8 cellular contexts compared by ENCODE assay signal in genomic region chr2:132257592-132258202, GRCh38.
A peak's percentile ranks its signal among the peaks of the same experiment; 100 is the strongest.
DNase-seq lines count a peak whose midpoint lies in the region; ATAC-seq, FAIRE-seq and TF ChIP-seq lines count a peak whose summit lies in the region.
"Not testable (repeated sequence)": the region's sequence is repeated elsewhere in the genome, so short reads cannot be mapped to it uniquely, and the experiment has no call there.

No MANE protein-coding gene starts in this region.

- in situ Hi-C loops in HepG2 (cut with HindIII; ENCODE audit: extremely low pct_ligation_motif_present, low pct_unique_long_range_greater_than_20kb): not testable (repeated sequence)

- not testable (repeated sequence) for BruUV-seq in HepG2 (replicated peaks; lab: Mats Ljungman, UMichigan)

- H3K4me3 Mint-ChIP-seq in chondrocyte (ENCODE audit: unreplicated experiment): not testable (repeated sequence)
- H3K4me3 Mint-ChIP-seq in glutamatergic neuron (ENCODE audit: unreplicated experiment) (peak overlapping the region; percentile 82), progenitor cell of endocrine pancreas (ENCODE audit: low read depth) (peak overlapping the region; percentile 29)

- peak overlapping the region; percentile 42; the same call in 2 of the 3 replicates for H3K4me2 ChIP-seq in A549
- H3K4me2 ChIP-seq in HepG2 (ENCODE audit: low read depth, low read length): not testable (repeated sequence)

- H3K27me3 ChIP-seq in HepG2 (ENCODE audit: control insufficient read depth in 1 of 2, insufficient read depth in 2 of 2, low read length in 2 of 2): not testable (repeated sequence)
- peaks cover 0 to 12% of the 10 kb centered on the region in 2 donors for H3K27me3 ChIP-seq in stomach smooth muscle (ENCODE audit: control insufficient read depth in 1 of 2, insufficient read depth in 2 of 2, low read length in 2 of 2)

- DNase-seq in A549 (ENCODE audit: low read depth in 1 of 2, low spot score in 1 of 2); GM18507 (ENCODE audit: extremely low spot score, insufficient read length, low read depth); HepG2 (ENCODE audit: low spot score); progenitor cell of endocrine pancreas (ENCODE audit: low spot score, unreplicated experiment): not testable (repeated sequence)
- peak; percentile 55 for DNase-seq in activated effector memory CD4-positive, alpha-beta T cell treated with anti-CD3 and anti-CD28 coated beads, Interleukin-2, amount 50 U/mL, for 16 hours
- DNase-seq in chondrocyte (ENCODE audit: low spot score): peak; percentile 92
- peak; percentile 59 for DNase-seq in glutamatergic neuron

- H3K9me3 Mint-ChIP-seq in chondrocyte (ENCODE audit: low read depth): not testable (repeated sequence)
- H3K9me3 Mint-ChIP-seq in glutamatergic neuron (ENCODE audit: unreplicated experiment) (peaks cover 12% of the 10 kb centered on the region), progenitor cell of endocrine pancreas (ENCODE audit: low read depth) (peaks cover 19% of the 10 kb centered on the region)

- H3K4me1 ChIP-seq in A549; HepG2 (ENCODE audit: insufficient read depth, low read length); stomach smooth muscle (ENCODE audit: control insufficient read depth, insufficient read depth, low read length): not testable (repeated sequence)

- not testable (repeated sequence) for H3K9ac ChIP-seq in HepG2 (ENCODE audit: insufficient read depth, low read depth, low read length); stomach smooth muscle (ENCODE audit: low read length in 2 of 2)

- TF ChIP-seq CTCF in A549 (IDR thresholded peaks at IDR 0.05); chondrocyte (IDR thresholded peaks at IDR 0.05); glutamatergic neuron (IDR thresholded peaks at IDR 0.05; ENCODE audit: partially characterized antibody, unreplicated experiment); HepG2 (CRISPR knock-in tag; IDR thresholded peaks at IDR 0.05); progenitor cell of endocrine pancreas (IDR thresholded peaks at IDR 0.05; ENCODE audit: unreplicated experiment): not testable (repeated sequence)

- TF ChIP-seq POLR2A in A549 (IDR thresholded peaks at IDR 0.05; ENCODE audit: low read length); HepG2 (IDR thresholded peaks at IDR 0.05; ENCODE audit: insufficient read depth in 1 of 2, low read depth in 2 of 2, low read length in 2 of 2): not testable (repeated sequence)

- not testable (repeated sequence) for ATAC-seq in A549, HepG2

- not testable (repeated sequence) for H4K20me1 ChIP-seq in HepG2 (ENCODE audit: insufficient read depth, low read length)

- H3K79me2 ChIP-seq in HepG2 (ENCODE audit: insufficient read depth, low read length): not testable (repeated sequence)

- not testable (repeated sequence) for TF ChIP-seq RAD21 in A549 (conservative IDR thresholded peaks at IDR 0.05 in 1 of 2, IDR thresholded peaks at IDR 0.05 in 1 of 2); HepG2 (CRISPR knock-in tag; IDR thresholded peaks at IDR 0.05)

- intact Hi-C loops in HepG2 (cut with micrococcal nuclease; ENCODE audit: unreplicated experiment): not testable (repeated sequence)

- H3K9me3 ChIP-seq in A549; stomach smooth muscle (ENCODE audit: control insufficient read depth in 2 of 2, low read length in 2 of 2): not testable (repeated sequence)
- H3K9me3 ChIP-seq in HepG2 (ENCODE audit: low read length): peaks cover 51% of the 10 kb centered on the region

- H2AFZ ChIP-seq in HepG2 (ENCODE audit: low read length): not testable (repeated sequence)

- POLR2A ChIA-PET in A549 (lab: Yijun Ruan, JAX); HepG2 (lab: Yijun Ruan, JAX): not testable (repeated sequence)

- not testable (repeated sequence) for TF ChIP-seq EP300 in A549 (IDR thresholded peaks at IDR 0.05); HepG2 (IDR thresholded peaks at IDR 0.05; ENCODE audit: low read depth in 2 of 2, low read length in 2 of 2); HepG2 (CRISPR knock-in tag; IDR thresholded peaks at IDR 0.05; ENCODE audit: borderline replicate concordance)

- H3K27ac Mint-ChIP-seq in chondrocyte (ENCODE audit: unreplicated experiment); glutamatergic neuron (ENCODE audit: unreplicated experiment); progenitor cell of endocrine pancreas: not testable (repeated sequence)

- H3K27ac ChIP-seq in A549; HepG2 (ENCODE audit: extremely low read length, insufficient read depth, low read length); stomach smooth muscle (ENCODE audit: low read length): not testable (repeated sequence)

- not testable (repeated sequence) for H3K4me1 Mint-ChIP-seq in chondrocyte (ENCODE audit: low read depth); glutamatergic neuron (ENCODE audit: low read depth, unreplicated experiment); progenitor cell of endocrine pancreas (ENCODE audit: low read depth)

- H3K27me3 Mint-ChIP-seq in chondrocyte (ENCODE audit: low read depth); glutamatergic neuron (ENCODE audit: unreplicated experiment); progenitor cell of endocrine pancreas: not testable (repeated sequence)

- not testable (repeated sequence) for H3K4me3 ChIP-seq in A549; HepG2 (replicated peaks in 1 of 3; ENCODE audit: insufficient read depth in 1 of 3, low read depth in 2 of 3, low read length in 3 of 3)
- peak overlapping the region; percentile 40 for H3K4me3 ChIP-seq in stomach smooth muscle (ENCODE audit: low read length in 2 of 2)

- WGBS in A549 (ENCODE audit: missing lambda C conversion rate): 43% methylated on average over 29 of the region's 55 CpGs
- 77% methylated on average over 35 of the region's 55 CpGs for WGBS in HepG2 (ENCODE audit: low lambda C conversion rate)

- CTCF ChIA-PET in A549 (lab: Yijun Ruan, JAX); HepG2 (lab: Yijun Ruan, JAX; ENCODE audit: low intra/inter-chr PET ratio, low total read pairs): not testable (repeated sequence)

- not testable (repeated sequence) for H3K36me3 ChIP-seq in HepG2 (replicated peaks in 1 of 2; ENCODE audit: control insufficient read depth in 1 of 2, insufficient read depth in 2 of 2, low read length in 2 of 2); stomach smooth muscle (ENCODE audit: control insufficient read depth in 2 of 2, insufficient read depth in 2 of 2, low read length in 2 of 2)

- H3K36me3 Mint-ChIP-seq in chondrocyte (ENCODE audit: low read depth): not testable (repeated sequence)
- H3K36me3 Mint-ChIP-seq in glutamatergic neuron (ENCODE audit: unreplicated experiment): peaks cover 24% of the 10 kb centered on the region
- peaks cover 11% of the 10 kb centered on the region for H3K36me3 Mint-ChIP-seq in progenitor cell of endocrine pancreas (ENCODE audit: insufficient read depth)

- FAIRE-seq in A549 (lab: Jason Lieb, UNC): not testable (repeated sequence)
- peak; percentile 89 for FAIRE-seq in GM18507 (lab: Jason Lieb, UNC)
- peak; percentile 99 for FAIRE-seq in HepG2 (lab: Jason Lieb, UNC)
